Comparison of ENCODE assay signal across 8 cellular contexts in genomic region chr11:67482275-67482735, GRCh38. TPM values are rescaled to one million over a fixed set of nuclear protein-coding genes. Genes with fewer than 3 reads are reported as not detected.
A peak's percentile ranks its signal among the peaks of the same experiment; 100 is the strongest.
DNase-seq lines count a peak whose midpoint lies in the region; ATAC-seq, FAIRE-seq and TF ChIP-seq lines count a peak whose summit lies in the region.

No MANE protein-coding gene starts in this region.

- 0 out of 2 replicates have a peak, but pooled peaks cover 5% of the 10 kb centered on the region for H3K27me3 ChIP-seq in OCI-LY3 (ENCODE audit: low read depth, low read length)
- no peaks in the 10 kb centered on the region for H3K27me3 ChIP-seq in effector memory CD4-positive, alpha-beta T cell (replicated peaks; ENCODE audit: control insufficient read depth, insufficient read depth, low read length, poor library complexity, severe bottlenecking)
- H3K27me3 ChIP-seq in parathyroid adenoma (ENCODE audit: control insufficient read depth, insufficient read depth, low read length): no peaks in the 10 kb centered on the region

- H4K20me1 ChIP-seq in OCI-LY3 (ENCODE audit: insufficient read depth, low read length): peaks cover 6% of the 10 kb centered on the region; the same call in 1 of the 2 replicates

- H3K79me2 ChIP-seq in OCI-LY3 (ENCODE audit: low read length) (peaks cover 35% of the 10 kb centered on the region), parathyroid adenoma (peaks cover 2% of the 10 kb centered on the region)

- H2AFZ ChIP-seq in OCI-LY3 (ENCODE audit: low read depth, low read length) (peak overlapping the region; percentile 25), parathyroid adenoma (peak overlapping the region; percentile 87)

- peak overlapping the region; percentile 95 for H3K4me2 ChIP-seq in OCI-LY3 (ENCODE audit: low read length)
- peak overlapping the region; percentile 91 for H3K4me2 ChIP-seq in parathyroid adenoma (ENCODE audit: low read length)

- ATAC-seq in HG02678 (IDR thresholded peaks at IDR 0.05; ENCODE audit: unreplicated experiment) (no peak), HG03342 (IDR thresholded peaks at IDR 0.05; ENCODE audit: unreplicated experiment) (no peak)

- TF ChIP-seq CTCF in OCI-LY3 (IDR thresholded peaks at IDR 0.05; ENCODE audit: low read depth, low read length): no peak
- no peak for TF ChIP-seq CTCF in parathyroid adenoma (IDR thresholded peaks at IDR 0.05)

- DNase-seq in GM12891 (ENCODE audit: insufficient read length, low spot score) (no peak), NCI-H345 treated with DMSO at 0.1 percent for 48 hours (lab: John Stamatoyannopoulos, UW; ENCODE audit: unreplicated experiment) (no peak), dermis blood vessel endothelial cell (no peak)
- no peak for DNase-seq in effector memory CD4-positive, alpha-beta T cell

- peak overlapping the region; percentile 76 for H3K4me3 ChIP-seq in OCI-LY3 (ENCODE audit: low read length)
- H3K4me3 ChIP-seq in effector memory CD4-positive, alpha-beta T cell (ENCODE audit: insufficient read depth, low read depth, low read length, poor library complexity, severe bottlenecking): peak overlapping the region; percentile 58
- peak overlapping the region; percentile 82 for H3K4me3 ChIP-seq in parathyroid adenoma (ENCODE audit: low read depth, low read length)

- FAIRE-seq in GM12891 (lab: Jason Lieb, UNC): no peak

- H3K9me3 ChIP-seq in OCI-LY3 (ENCODE audit: insufficient read depth, low read length) (no peaks in the 10 kb centered on the region), parathyroid adenoma (ENCODE audit: control insufficient read depth, low read length) (no peaks in the 10 kb centered on the region)
- H3K9me3 ChIP-seq in effector memory CD4-positive, alpha-beta T cell (ENCODE audit: control insufficient read depth, low read length): no peaks in the 10 kb centered on the region

- no peak for TF ChIP-seq POLR2A in GM12891 (IDR thresholded peaks at IDR 0.05; ENCODE audit: low read depth, low read length)

- H3K27ac ChIP-seq in OCI-LY3 (ENCODE audit: low read length) (peak overlapping the region; percentile 82), parathyroid adenoma (peak overlapping the region; percentile 77)
- peak overlapping the region; percentile 86 for H3K27ac ChIP-seq in effector memory CD4-positive, alpha-beta T cell (ENCODE audit: insufficient read depth, low read length, poor library complexity, severe bottlenecking)

- H3K4me1 ChIP-seq in OCI-LY3 (ENCODE audit: low read length): peaks cover 48% of the 10 kb centered on the region
- peaks cover 44% of the 10 kb centered on the region for H3K4me1 ChIP-seq in effector memory CD4-positive, alpha-beta T cell (ENCODE audit: control insufficient read depth, insufficient read depth, low read length, poor library complexity, severe bottlenecking)
- H3K4me1 ChIP-seq in parathyroid adenoma: no peaks in the 10 kb centered on the region

- H3K36me3 ChIP-seq in OCI-LY3 (replicated peaks; ENCODE audit: low read depth, low read length) (peaks cover 7% of the 10 kb centered on the region), parathyroid adenoma (ENCODE audit: control insufficient read depth, insufficient read depth, low read length) (no peaks in the 10 kb centered on the region)
- H3K36me3 ChIP-seq in effector memory CD4-positive, alpha-beta T cell (ENCODE audit: control insufficient read depth, insufficient read depth, low read length): peaks cover 5% of the 10 kb centered on the region

- H3K9ac ChIP-seq in OCI-LY3 (ENCODE audit: low read length): peak overlapping the region; percentile 68
- peak overlapping the region; percentile 2 for H3K9ac ChIP-seq in parathyroid adenoma

TF ChIP-seq in GM12891, 5 proteins besides CTCF, POLR2A, EP300 and RAD21:
- TF ChIP-seq POLR2AphosphoS5 (IDR thresholded peaks at IDR 0.05; ENCODE audit: low read depth, low read length) (no peak), SPI1 (IDR thresholded peaks at IDR 0.05; ENCODE audit: low read depth, low read length) (peak; percentile 63; the same call in 1 of the 2 replicates)
TF ChIP-seq in GM12891: peak in this region for 1.

RNA-seq across cellular contexts. Expression of gene AIP, which starts 0.5 kb away (rescaled TPM):
- 94.7 TPM for polyA plus RNA-seq in GM12891 (2012; ENCODE audit: low read depth, missing spikeins)
- total RNA-seq in dermis blood vessel endothelial cell: 81.0 and 124 TPM in 2 replicates

RNA-seq across cellular contexts. Expression of gene TMEM134, which starts 13.3 kb away (rescaled TPM):
- 49.6 TPM for polyA plus RNA-seq in GM12891 (2012; ENCODE audit: low read depth, missing spikeins)
- total RNA-seq in dermis blood vessel endothelial cell: 30.6 and 40.9 TPM in 2 replicates

RNA-seq across cellular contexts. Expression of gene PITPNM1, which starts 22.9 kb away (rescaled TPM):
- 23.3 TPM for polyA plus RNA-seq in GM12891 (2012; ENCODE audit: low read depth, missing spikeins)
- total RNA-seq in dermis blood vessel endothelial cell: 4.8 and 10.7 TPM in 2 replicates

RNA-seq across cellular contexts. Expression of gene CDK2AP2, which starts 25.7 kb away (rescaled TPM):
- 28.9 TPM for polyA plus RNA-seq in GM12891 (2012; ENCODE audit: low read depth, missing spikeins)
- total RNA-seq in dermis blood vessel endothelial cell: 25.2 and 42.2 TPM in 2 replicates

RNA-seq across cellular contexts. Expression of gene CABP4, which starts 27.2 kb away (rescaled TPM):
- 0.12 TPM for polyA plus RNA-seq in GM12891 (2012; ENCODE audit: low read depth, missing spikeins)
- total RNA-seq in dermis blood vessel endothelial cell: 1.0 and 4.9 TPM in 2 replicates
